15 cellular contexts compared by ENCODE assay signal in genomic region chr3:13047296-13048165, GRCh38. TPM values are rescaled to one million over a fixed set of nuclear protein-coding genes. Genes with fewer than 3 reads are reported as not detected.
DNase-seq lines count a peak whose midpoint lies in the region; FAIRE-seq and TF ChIP-seq lines count a peak whose summit lies in the region.
"Had no signal": no experiment of that assay in that cellular context is flagged by ENCODE, and none has a peak within 500 bp of the region (broad histone marks: within the 10 kb centered on the region; RNA-seq: fewer than 3 reads in every experiment).

No MANE protein-coding gene starts in this region.

- FAIRE-seq in GM12891 (lab: Jason Lieb, UNC) (peak; percentile 83), kidney (lab: Jason Lieb, UNC) (no peak), RCC 7860 (lab: Jason Lieb, UNC) (no peak)

- H3K4me3 ChIP-seq in BLaER1 treated with 17β-estradiol and CSF1 and Interleukin-3, amounts not matched to agents 10 nM and 100 nM = peak overlapping the region in 4 of 10 experiments; percentile 3 to 46 (median 28); a peak in 7 of 20 replicates
- no peak overlapping the region for H3K4me3 ChIP-seq in WERI-Rb-1 (ENCODE audit: low read depth, low read length)
- no peak overlapping the region for H3K4me3 ChIP-seq in kidney (ENCODE audit: low read length in 2 of 2)
- H3K4me3 ChIP-seq: hepatocyte, MG63, upper lobe of right lung had no signal

- intact Hi-C loops in kidney (cut with DNase I) = no loop called here

- H3K9me3 ChIP-seq in BLaER1 treated with 17β-estradiol and CSF1 and Interleukin-3, amounts not matched to agents 10 nM and 100 nM (replicated peaks in 1 of 11) = no peaks in the 10 kb centered on the region
- no peaks in the 10 kb centered on the region for H3K9me3 ChIP-seq in WERI-Rb-1 (ENCODE audit: severe bottlenecking)
- H3K9me3 ChIP-seq in kidney (ENCODE audit: control insufficient read depth in 1 of 2, low read length in 2 of 2) = no peaks in the 10 kb centered on the region
- H3K9me3 ChIP-seq: MG63, upper lobe of right lung had no signal

- no peaks in the 10 kb centered on the region for H3K36me3 ChIP-seq in BLaER1 treated with 17β-estradiol and CSF1 and Interleukin-3, amounts not matched to agents 10 nM and 100 nM
- H3K36me3 ChIP-seq in WERI-Rb-1 (no peaks in the 10 kb centered on the region), kidney (ENCODE audit: control insufficient read depth in 1 of 2, insufficient read depth in 2 of 2, low read length in 2 of 2) (no peaks in the 10 kb centered on the region)
- H3K36me3 ChIP-seq: MG63, upper lobe of right lung had no signal

- DNase-seq in GM12891 (ENCODE audit: insufficient read length, low spot score) (peak; percentile 56), WERI-Rb-1 (no peak), kidney (peak; percentile 59), SKM-1 (lab: John Stamatoyannopoulos, UW; ENCODE audit: unreplicated experiment) (no peak), RCC 7860 (ENCODE audit: low spot score) (no peak), NCI-H2227 (lab: John Stamatoyannopoulos, UW; ENCODE audit: unreplicated experiment) (no peak)
- no peak for DNase-seq in activated CD8-positive, alpha-beta memory T cell treated with anti-CD3 and anti-CD28 coated beads for 24 hours
- DNase-seq: activated CD8-positive, alpha-beta memory T cell treated with anti-CD3 and anti-CD28 coated beads, Interleukin-2, amount 50 U/mL, for 4 hours; AML-193; MG63; naive thymus-derived CD4-positive, alpha-beta T cell; NCI-H2171; upper lobe of right lung had no signal

- peak overlapping the region; percentile 69 to 98 (median 91) for H3K4me2 ChIP-seq in BLaER1 treated with 17β-estradiol and CSF1 and Interleukin-3, amounts not matched to agents 10 nM and 100 nM
- H3K4me2 ChIP-seq: hepatocyte had no signal

- H3K9ac ChIP-seq in BLaER1 treated with 17β-estradiol and CSF1 and Interleukin-3, amounts not matched to agents 10 nM and 100 nM = peak overlapping the region in 10 of 11 experiments; percentile 3 to 79 (median 66); a peak in 18 of 22 replicates
- no peak overlapping the region for H3K9ac ChIP-seq in kidney (ENCODE audit: low read length in 2 of 2)

- H3K4me1 ChIP-seq in BLaER1 treated with 17β-estradiol and CSF1 and Interleukin-3, amounts not matched to agents 10 nM and 100 nM = peaks cover 57 to 100% (median 100%) of the 10 kb centered on the region in 10 experiments
- no peaks in the 10 kb centered on the region for H3K4me1 ChIP-seq in kidney (ENCODE audit: control insufficient read depth in 1 of 2, insufficient read depth in 1 of 2, low read depth in 1 of 2, low read length in 2 of 2)
- H3K4me1 ChIP-seq: upper lobe of right lung had no signal

- peak overlapping the region in 9 of 11 experiments; percentile 49 to 83 (median 78); a peak in 18 of 22 replicates for H3K27ac ChIP-seq in BLaER1 treated with 17β-estradiol and CSF1 and Interleukin-3, amounts not matched to agents 10 nM and 100 nM
- no peak overlapping the region for H3K27ac ChIP-seq in WERI-Rb-1
- H3K27ac ChIP-seq in kidney (ENCODE audit: low read depth in 2 of 2, low read length in 2 of 2) = no peak overlapping the region
- H3K27ac ChIP-seq: hepatocyte, upper lobe of right lung had no signal

- TF ChIP-seq CTCF in WERI-Rb-1 (IDR thresholded peaks at IDR 0.05; ENCODE audit: low read depth, low read length) = peak; percentile 51
- no peak for TF ChIP-seq CTCF in kidney (IDR thresholded peaks at IDR 0.05; ENCODE audit: borderline replicate concordance, extremely low read depth, insufficient read depth)

- no peak for TF ChIP-seq POLR2A in GM12891 (IDR thresholded peaks at IDR 0.05; ENCODE audit: low read depth, low read length)

- peaks cover 0 to 53% (median 0%) of the 10 kb centered on the region in 11 experiments; a peak in 4 of 22 replicates for H4K20me1 ChIP-seq in BLaER1 treated with 17β-estradiol and CSF1 and Interleukin-3, amounts not matched to agents 10 nM and 100 nM

- peaks cover 0 to 3% (median 0%) of the 10 kb centered on the region in 11 experiments; a peak in 1 of 22 replicates for H3K27me3 ChIP-seq in BLaER1 treated with 17β-estradiol and CSF1 and Interleukin-3, amounts not matched to agents 10 nM and 100 nM
- no peaks in the 10 kb centered on the region for H3K27me3 ChIP-seq in WERI-Rb-1 (ENCODE audit: insufficient read depth, low read depth, severe bottlenecking)
- H3K27me3 ChIP-seq: hepatocyte, MG63, upper lobe of right lung had no signal

TF ChIP-seq in GM12891, 5 proteins besides CTCF, POLR2A, EP300 and RAD21:
- no peak for TF ChIP-seq PAX5 (IDR thresholded peaks at IDR 0.05; ENCODE audit: insufficient read depth, low read length, severe bottlenecking)
- no peak for TF ChIP-seq TAF1 (IDR thresholded peaks at IDR 0.05; ENCODE audit: low read depth, low read length)

RNA-seq across cellular contexts. Expression of gene IQSEC1, which starts 25.7 kb away (rescaled TPM):
- polyA plus RNA-seq in GM12891 (2012; ENCODE audit: low read depth, missing spikeins) = 18.2 TPM
- 45.7 TPM for total RNA-seq in kidney
- 15.1 TPM for polyA plus RNA-seq in kidney (ENCODE audit: insufficient read depth, low read depth, low replicate concordance)

Comparison
In these comparisons a context has a peak if more than half of its experiments do, and no peak if none do; other contexts are left out.
1. H3K27ac ChIP-seq: peak in BLaER1 treated with 17β-estradiol and CSF1 and Interleukin-3, amounts not matched to agents 10 nM and 100 nM (9 of 11); none in WERI-Rb-1 (single experiment) and kidney (0 of 2).
2. H3K9ac ChIP-seq: peak in BLaER1 treated with 17β-estradiol and CSF1 and Interleukin-3, amounts not matched to agents 10 nM and 100 nM (10 of 11); none in kidney (0 of 2).
3. DNase-seq: peak in GM12891 (single experiment) and kidney (single experiment); none in WERI-Rb-1 (single experiment), SKM-1 (single experiment), RCC 7860 (single experiment), NCI-H2227 (single experiment) and activated CD8-positive, alpha-beta memory T cell treated with anti-CD3 and anti-CD28 coated beads for 24 hours (single experiment).